9 cellular contexts compared by ENCODE assay signal in genomic region chr5:157918811-157919742, GRCh38.
A peak's percentile ranks its signal among the peaks of the same experiment; 100 is the strongest.
DNase-seq lines count a peak whose midpoint lies in the region; ATAC-seq, FAIRE-seq and TF ChIP-seq lines count a peak whose summit lies in the region.
"Had no signal": no experiment of that assay in that cellular context is flagged by ENCODE, and none has a peak within 500 bp of the region (broad histone marks: within the 10 kb centered on the region; RNA-seq: fewer than 3 reads in every experiment).

No MANE protein-coding gene starts in this region.

- BruUV-seq in A673 (replicated peaks; lab: Mats Ljungman, UMichigan) = no TSS peak

- no peak overlapping the region for H3K4me3 ChIP-seq in A673 (ENCODE audit: low read depth, low read length, poor library complexity, severe bottlenecking)
- peak overlapping the region in 1 of 3 experiments; percentile 1 for H3K4me3 ChIP-seq in keratinocyte (ENCODE audit: control insufficient read depth in 2 of 3, extremely low read depth in 1 of 3, insufficient read depth in 2 of 3, low read depth in 1 of 3, low read length in 3 of 3)
- H3K4me3 ChIP-seq: ovary had no signal

- dilution Hi-C loops in keratinocyte (cut with MboI; ENCODE audit: extremely low pct_ligation_motif_present, low sequenced_read_pairs) = no loop called here

- peaks cover 41% of the 10 kb centered on the region for H3K4me1 ChIP-seq in A673 (ENCODE audit: insufficient read depth, low read length, poor library complexity, severe bottlenecking)
- peaks cover 24% of the 10 kb centered on the region for H3K4me1 ChIP-seq in keratinocyte (ENCODE audit: control insufficient read depth, extremely low read depth, insufficient read depth, low read length)

- peak; percentile 61 for FAIRE-seq in keratinocyte (lab: Jason Lieb, UNC)

- intact Hi-C loops in A673 (cut with micrococcal nuclease; ENCODE audit: unreplicated experiment) = loop anchor here (2.0 kb wide), 1 partner anchor 102 kb away; no protein-coding TSS in a partner anchor

- peak overlapping the region; percentile 54 for H3K4me2 ChIP-seq in keratinocyte (ENCODE audit: control insufficient read depth, extremely low read depth, insufficient read depth, low read depth, low read length)

- H3K36me3 ChIP-seq in A673 (ENCODE audit: insufficient read depth, low read length, poor library complexity, severe bottlenecking) (no peaks in the 10 kb centered on the region), keratinocyte (ENCODE audit: control insufficient read depth in 2 of 2, extremely low read depth in 1 of 2, insufficient read depth in 2 of 2, low read length in 2 of 2) (no peaks in the 10 kb centered on the region)
- H3K36me3 ChIP-seq: ovary had no signal

- peak; percentile 15 for DNase-seq in A673 (ENCODE audit: low spot score)
- DNase-seq in activated CD4-positive, alpha-beta T cell treated with anti-CD3 and anti-CD28 coated beads, Interleukin-2, amount 50 U/mL, for 48 hours = peak; percentile 4 to 6
- DNase-seq in keratinocyte (ENCODE audit: low read depth, low spot score) = no peak
- no peak for DNase-seq in SIG-M5 (lab: John Stamatoyannopoulos, UW)
- DNase-seq in GM03348 (ENCODE audit: low spot score) = no peak
- no peak for DNase-seq in NK-92 (lab: John Stamatoyannopoulos, UW; ENCODE audit: unreplicated experiment)
- DNase-seq: ovary had no signal

- H4K20me1 ChIP-seq in keratinocyte (ENCODE audit: control insufficient read depth, extremely low read depth, insufficient read depth, low read length) = no peaks in the 10 kb centered on the region

- TF ChIP-seq CTCF in A673 (conservative IDR thresholded peaks at IDR 0.05; ENCODE audit: low read depth, low read length) (no peak), keratinocyte (optimal IDR thresholded peaks at IDR 0.05 in 1 of 3, IDR thresholded peaks at IDR 0.05 in 1 of 3, conservative IDR thresholded peaks at IDR 0.05 in 1 of 3; ENCODE audit: extremely low read depth in 1 of 3, insufficient read depth in 2 of 3, low read length in 3 of 3) (no peak)

- H3K27ac ChIP-seq in A673 (ENCODE audit: low read depth, low read length, poor library complexity, severe bottlenecking) = peak overlapping the region; percentile 59
- H3K27ac ChIP-seq in keratinocyte (ENCODE audit: control insufficient read depth, insufficient read depth, low read length) = peak overlapping the region; percentile 33
- H3K27ac ChIP-seq: ovary had no signal

- peak overlapping the region; percentile 93 for H2AFZ ChIP-seq in keratinocyte (ENCODE audit: control insufficient read depth, low read length)

- no peak overlapping the region for H3K9ac ChIP-seq in keratinocyte (ENCODE audit: control insufficient read depth, extremely low read depth, insufficient read depth, low read length)

- POLR2A ChIA-PET in A673 (lab: Charles Lee; ENCODE audit: low non-redundant PET) = no interaction called here

- H3K79me2 ChIP-seq in keratinocyte (ENCODE audit: control insufficient read depth, insufficient read depth, low read length) = no peaks in the 10 kb centered on the region

- ATAC-seq in GM21423 (IDR thresholded peaks at IDR 0.05; ENCODE audit: unreplicated experiment) = peak; percentile 40
- ATAC-seq in HG03280 (IDR thresholded peaks at IDR 0.05; ENCODE audit: unreplicated experiment) = no peak

- H3K9me1 ChIP-seq in keratinocyte (ENCODE audit: control insufficient read depth, extremely low read depth, insufficient read depth, low read length) = no peaks in the 10 kb centered on the region

- H3K27me3 ChIP-seq in A673 (replicated peaks; ENCODE audit: insufficient read depth, low read depth, low read length, poor library complexity) = no peaks in the 10 kb centered on the region
- H3K27me3 ChIP-seq in keratinocyte (ENCODE audit: control insufficient read depth, extremely low read depth, insufficient read depth, low read length) = no peaks in the 10 kb centered on the region
- H3K27me3 ChIP-seq: ovary had no signal

- H3K9me3 ChIP-seq in A673 (ENCODE audit: low read depth, low read length, poor library complexity, severe bottlenecking) (no peaks in the 10 kb centered on the region), keratinocyte (ENCODE audit: control insufficient read depth, low read depth, low read length) (no peaks in the 10 kb centered on the region)
- H3K9me3 ChIP-seq: ovary had no signal

- CTCF ChIA-PET in A673 (lab: Charles Lee) = interaction anchor here (0.7 kb wide), 1 partner anchor 102 kb away, joined by 5 read pairs; no protein-coding TSS in a partner anchor

Comparison
In these comparisons a context has a peak if more than half of its experiments do, and no peak if none do; other contexts are left out.
1. DNase-seq: peak in A673 (single experiment) and activated CD4-positive, alpha-beta T cell treated with anti-CD3 and anti-CD28 coated beads, Interleukin-2, amount 50 U/mL, for 48 hours (2 of 2); none in keratinocyte (single experiment), SIG-M5 (single experiment), GM03348 (single experiment) and NK-92 (single experiment).